In genomic region chr2:120822908-120823307, GRCh38 we compare ENCODE assay signal across 29 cellular contexts.
"Had no signal": no experiment of that assay in that cellular context is flagged by ENCODE, and none has a peak within 500 bp of the region (broad histone marks: within the 10 kb centered on the region; RNA-seq: fewer than 3 reads in every experiment).

No MANE protein-coding gene starts in this region.

- H3K36me3 Mint-ChIP-seq: naive thymus-derived CD4-positive, alpha-beta T cell; stimulated activated effector memory CD8-positive, alpha-beta T cell treated with anti-CD3 and anti-CD28 coated beads, Interleukin-12 subunit alpha, Interleukin-12 subunit beta, amount 100 ng/mL, for 72 hours had no signal

- ATAC-seq: esophagus mucosa; gastrocnemius medialis; heart left ventricle; left lung; naive thymus-derived CD4-positive, alpha-beta T cell; pancreas; sciatic nerve; stimulated activated effector memory CD8-positive, alpha-beta T cell treated with anti-CD3 and anti-CD28 coated beads, Interleukin-12 subunit alpha, Interleukin-12 subunit beta, amount 100 ng/mL, for 72 hours had no signal

- H3K27me3 Mint-ChIP-seq: dendritic cell treated with granulocyte-macrophage colony-stimulating factor and Interleukin-4, amounts not matched to agents 40 ng/mL and 50 ng/mL, for 4 days had no signal

- FAIRE-seq: kidney, pancreas had no signal

- H3K4me1 Mint-ChIP-seq: naive thymus-derived CD4-positive, alpha-beta T cell; stimulated activated effector memory CD8-positive, alpha-beta T cell treated with anti-CD3 and anti-CD28 coated beads, Interleukin-12 subunit alpha, Interleukin-12 subunit beta, amount 100 ng/mL, for 72 hours had no signal

- H3K9me3 Mint-ChIP-seq: dendritic cell treated with granulocyte-macrophage colony-stimulating factor and Interleukin-4, amounts not matched to agents 40 ng/mL and 50 ng/mL, for 4 days; endodermal cell; neural crest cell; stimulated activated effector memory CD8-positive, alpha-beta T cell treated with anti-CD3 and anti-CD28 coated beads, Interleukin-12 subunit alpha, Interleukin-12 subunit beta, amount 100 ng/mL, for 72 hours had no signal

- H3K27me3 ChIP-seq: colonic mucosa, heart left ventricle, hepatocyte, neutrophil, pancreas, stomach, thyroid gland had no signal

- H2AFZ ChIP-seq: hepatocyte had no signal

- H3K4me2 ChIP-seq: hepatocyte, smooth muscle cell had no signal

- H3K27ac Mint-ChIP-seq: dendritic cell treated with granulocyte-macrophage colony-stimulating factor and Interleukin-4, amounts not matched to agents 40 ng/mL and 50 ng/mL, for 4 days; endodermal cell; naive thymus-derived CD4-positive, alpha-beta T cell; progenitor cell of endocrine pancreas; stimulated activated effector memory CD8-positive, alpha-beta T cell treated with anti-CD3 and anti-CD28 coated beads, Interleukin-12 subunit alpha, Interleukin-12 subunit beta, amount 100 ng/mL, for 72 hours had no signal

- H3K4me3 Mint-ChIP-seq: dendritic cell treated with granulocyte-macrophage colony-stimulating factor and Interleukin-4, amounts not matched to agents 40 ng/mL and 50 ng/mL, for 4 days; endodermal cell; naive thymus-derived CD4-positive, alpha-beta T cell; neural crest cell; stimulated activated effector memory CD8-positive, alpha-beta T cell treated with anti-CD3 and anti-CD28 coated beads, Interleukin-12 subunit alpha, Interleukin-12 subunit beta, amount 100 ng/mL, for 72 hours had no signal

- H3K9me3 ChIP-seq: colonic mucosa, gastrocnemius medialis, heart left ventricle, left lung, neutrophil, pancreas, stomach, thyroid gland had no signal

- H3K36me3 ChIP-seq: colonic mucosa, gastrocnemius medialis, heart left ventricle, left lung, neutrophil, pancreas, stomach, thyroid gland had no signal

- H3K4me3 ChIP-seq: colonic mucosa, gastrocnemius medialis, heart left ventricle, hepatocyte, left lung, pancreas, smooth muscle cell, stomach, thyroid gland had no signal

- H3K4me1 ChIP-seq: colonic mucosa, gastrocnemius medialis, pancreas had no signal

- DNase-seq: colonic mucosa; effector CD8-positive, alpha-beta T cell; endodermal cell; foreskin fibroblast; gastrocnemius medialis; kidney; left lung; mammary epithelial cell; mesendoderm; midbrain; naive thymus-derived CD4-positive, alpha-beta T cell; pancreas; stimulated activated CD4-positive, alpha-beta T cell treated with anti-CD3 and anti-CD28 coated beads, Interleukin-2, amount 100 ng/mL, for 24 hours; stimulated activated CD4-positive, alpha-beta T cell treated with anti-CD3 and anti-CD28 coated beads, Interleukin-4, amount 100 ng/mL, for 24 hours; stimulated activated naive CD4-positive, alpha-beta T cell treated with Interleukin-2 at 50 U/mL for 16 hours; stomach; thyroid gland; trophoblast cell had no signal

- H3K27ac ChIP-seq: colonic mucosa, epithelial cell of prostate, gastrocnemius medialis, heart left ventricle, hepatocyte, left lung, neutrophil, pancreas, stomach, thyroid gland had no signal
